ENCODE assay signal across 22 cellular contexts in genomic region chr7:98178762-98179490, GRCh38. TPM values are rescaled to one million over a fixed set of nuclear protein-coding genes. Genes with fewer than 3 reads are reported as not detected.
DNase-seq lines count a peak whose midpoint lies in the region; ATAC-seq and TF ChIP-seq lines count a peak whose summit lies in the region.
"Had no signal": no experiment of that assay in that cellular context is flagged by ENCODE, and none has a peak within 500 bp of the region (broad histone marks: within the 10 kb centered on the region; RNA-seq: fewer than 3 reads in every experiment).

No MANE protein-coding gene starts in this region.

- no peaks in the 10 kb centered on the region for H4K20me1 ChIP-seq in mammary epithelial cell (ENCODE audit: insufficient read depth, low read length)

- intact Hi-C loops in Right ventricle myocardium inferior (cut with DNase I) (no loop called here), Right ventricle myocardium superior (cut with DNase I) (no loop called here), mammary epithelial cell (cut with micrococcal nuclease) (no loop called here), left lung (cut with DNase I) (no loop called here), thyroid gland (cut with DNase I) (no loop called here)

- H3K79me2 ChIP-seq in mammary epithelial cell (ENCODE audit: insufficient read depth, low read length) = no peaks in the 10 kb centered on the region

- no peak overlapping the region for H3K4me3 ChIP-seq in mammary epithelial cell (replicated peaks in 1 of 3; ENCODE audit: insufficient read depth in 1 of 3, low read depth in 2 of 3, low read length in 3 of 3)
- H3K4me3 ChIP-seq in left lung = no peak overlapping the region
- H3K4me3 ChIP-seq in thyroid gland (replicated peaks in 1 of 3) = no peak overlapping the region
- H3K4me3 ChIP-seq in CD8-positive, alpha-beta memory T cell (ENCODE audit: low read length) = no peak overlapping the region
- H3K4me3 ChIP-seq: A549, esophagus muscularis mucosa, K562 had no signal

- dilution Hi-C loops in mammary epithelial cell (cut with HindIII; ENCODE audit: low sequenced_read_pairs) = no loop called here

- no peak overlapping the region for H3K4me3 Mint-ChIP-seq in CD8-positive, alpha-beta memory T cell
- H3K4me3 Mint-ChIP-seq: T-helper 1 cell treated with Interleukin-12 subunit alpha and Interleukin-12 subunit beta and Interleukin-4 antibody, amounts not matched to agents 30 μg/mL and 1 μg/mL, for 36 hours had no signal

- in situ Hi-C loops in mammary epithelial cell (cut with MboI; ENCODE audit: low sequenced_read_pairs in 2 of 2) = no loop called here

- no peak for DNase-seq in Right ventricle myocardium inferior (ENCODE audit: missing footprints)
- no peak for DNase-seq in Right ventricle myocardium superior
- no peak for DNase-seq in mammary epithelial cell
- DNase-seq in left lung = no peak
- no peak for DNase-seq in thyroid gland
- no peak for DNase-seq in CD8-positive, alpha-beta memory T cell
- DNase-seq in NCI-H2081 (lab: John Stamatoyannopoulos, UW) = no peak
- DNase-seq: activated CD4-positive, alpha-beta T cell treated with anti-CD3 and anti-CD28 coated beads, Interleukin-2, amount 50 U/mL, for 48 hours; activated gamma-delta T cell; activated T-cell treated with anti-CD3 and anti-CD28 coated beads for 4 hours; NCI-H1694 treated with DMSO at 0.1 percent for 48 hours; retina; WERI-Rb-1 had no signal

- CTCF ChIA-PET in mammary epithelial cell (lab: Charles Lee; ENCODE audit: low non-redundant PET) = no interaction called here
- CTCF ChIA-PET in CD8-positive, alpha-beta memory T cell (lab: Charles Lee) = interaction anchor here (2.1 to 6.1 kb wide), 2 partner anchors 10 to 157 kb away, joined by 6 to 28 read pairs; no protein-coding TSS in a partner anchor

- no TSS peak for BruUV-seq in mammary epithelial cell (replicated peaks; lab: Mats Ljungman, UMichigan)

- peak overlapping the region; percentile 45 for H3K4me2 ChIP-seq in mammary epithelial cell (ENCODE audit: insufficient read depth, low read depth, low read length)
- H3K4me2 ChIP-seq: A549 had no signal

- no peaks in the 10 kb centered on the region for H3K27me3 Mint-ChIP-seq in CD8-positive, alpha-beta memory T cell

- no peaks in the 10 kb centered on the region for H3K27me3 ChIP-seq in mammary epithelial cell (ENCODE audit: insufficient read depth, low read length)
- H3K27me3 ChIP-seq in left lung = no peaks in the 10 kb centered on the region
- no peaks in the 10 kb centered on the region for H3K27me3 ChIP-seq in thyroid gland
- no peaks in the 10 kb centered on the region for H3K27me3 ChIP-seq in CD8-positive, alpha-beta memory T cell (ENCODE audit: insufficient read depth, low read length, poor library complexity, severe bottlenecking)
- H3K27me3 ChIP-seq: esophagus muscularis mucosa, neutrophil had no signal

- H3K27ac ChIP-seq in mammary epithelial cell (ENCODE audit: insufficient read depth, low read depth, low read length) (peak overlapping the region; percentile 28), left lung (peak overlapping the region; percentile 45 to 51), thyroid gland (peak overlapping the region; percentile 14 to 94 (median 70))
- H3K27ac ChIP-seq in CD8-positive, alpha-beta memory T cell (ENCODE audit: low read depth, low read length) = no peak overlapping the region
- H3K27ac ChIP-seq: A549, esophagus muscularis mucosa, neutrophil, WERI-Rb-1 had no signal

- no peaks in the 10 kb centered on the region for H3K9me3 Mint-ChIP-seq in CD8-positive, alpha-beta memory T cell
- H3K9me3 Mint-ChIP-seq: T-helper 1 cell treated with Interleukin-12 subunit alpha and Interleukin-12 subunit beta and Interleukin-4 antibody, amounts not matched to agents 30 μg/mL and 1 μg/mL, for 36 hours had no signal

- H3K4me1 Mint-ChIP-seq in CD8-positive, alpha-beta memory T cell = peaks cover 0 to 3% (median 2%) of the 10 kb centered on the region in 3 donors

- POLR2A ChIA-PET in CD8-positive, alpha-beta memory T cell (lab: Charles Lee) = no interaction called here

- H2AFZ ChIP-seq in mammary epithelial cell (ENCODE audit: low read depth, low read length) = peak overlapping the region; percentile 57

- H3K36me3 ChIP-seq in mammary epithelial cell (ENCODE audit: insufficient read depth, low read length) (no peaks in the 10 kb centered on the region), left lung (peaks cover 0 to 8% of the 10 kb centered on the region in 2 donors), thyroid gland (no peaks in the 10 kb centered on the region)
- peaks cover 8% of the 10 kb centered on the region for H3K36me3 ChIP-seq in CD8-positive, alpha-beta memory T cell (ENCODE audit: insufficient read depth, low read length)

- ATAC-seq in Right ventricle myocardium inferior (peak; percentile 37), Right ventricle myocardium superior (ENCODE audit: poor library complexity) (no peak), left lung (peak; percentile 26), GM19467 (IDR thresholded peaks at IDR 0.05; ENCODE audit: unreplicated experiment) (no peak)
- ATAC-seq: K562, left lobe of liver had no signal

- 16% methylated on average over 9 of the region's 10 CpGs for WGBS in mammary epithelial cell (ENCODE audit: low coverage, missing lambda C conversion rate)
- 81 to 85% methylated on average over 10 of the region's 10 CpGs for WGBS in thyroid gland, 2 donors

- H3K4me1 ChIP-seq in mammary epithelial cell (ENCODE audit: insufficient read depth, low read length) (peaks cover 16% of the 10 kb centered on the region), left lung (peaks cover 4 to 7% of the 10 kb centered on the region in 2 donors), thyroid gland (peaks cover 19 to 26% of the 10 kb centered on the region in 2 donors)
- no peaks in the 10 kb centered on the region for H3K4me1 ChIP-seq in CD8-positive, alpha-beta memory T cell (ENCODE audit: insufficient read depth, low read length)
- H3K4me1 ChIP-seq: A549 had no signal

- no peaks in the 10 kb centered on the region for H3K9me3 ChIP-seq in mammary epithelial cell (replicated peaks; ENCODE audit: insufficient read depth, low read length)
- H3K9me3 ChIP-seq in left lung = no peaks in the 10 kb centered on the region
- no peaks in the 10 kb centered on the region for H3K9me3 ChIP-seq in thyroid gland
- H3K9me3 ChIP-seq in CD8-positive, alpha-beta memory T cell (ENCODE audit: low read length) = no peaks in the 10 kb centered on the region
- H3K9me3 ChIP-seq: A549, esophagus muscularis mucosa, neutrophil had no signal

- no peak overlapping the region for H3K27ac Mint-ChIP-seq in CD8-positive, alpha-beta memory T cell
- H3K27ac Mint-ChIP-seq: T-helper 1 cell treated with Interleukin-12 subunit alpha and Interleukin-12 subunit beta and Interleukin-4 antibody, amounts not matched to agents 30 μg/mL and 1 μg/mL, for 36 hours had no signal

- no peak for TF ChIP-seq POLR2A in thyroid gland (IDR thresholded peaks at IDR 0.05)

- TF ChIP-seq CTCF in mammary epithelial cell (conservative IDR thresholded peaks at IDR 0.05 in 1 of 2, IDR thresholded peaks at IDR 0.05 in 1 of 2; ENCODE audit: extremely low read depth in 1 of 2, insufficient read depth in 1 of 2, low read depth in 1 of 2, low read length in 2 of 2) (no peak), left lung (IDR thresholded peaks at IDR 0.05) (no peak), thyroid gland (IDR thresholded peaks at IDR 0.05) (no peak)

- no peak overlapping the region for H3K9ac ChIP-seq in mammary epithelial cell (ENCODE audit: insufficient read depth, low read length)

- peaks cover 0 to 57% (median 15%) of the 10 kb centered on the region in 3 donors for H3K36me3 Mint-ChIP-seq in CD8-positive, alpha-beta memory T cell

RNA-seq across cellular contexts. Expression of gene BHLHA15, which starts 32.3 kb away (rescaled TPM):
- not detected for total RNA-seq in Right ventricle myocardium inferior
- total RNA-seq in Right ventricle myocardium superior = not detected
- under 1 TPM in 1 of 2 donors, not detected in 1; 0.61 TPM for total RNA-seq in mammary epithelial cell
- 0.15 TPM for polyA plus RNA-seq in mammary epithelial cell
- polyA minus RNA-seq in mammary epithelial cell = not detected
- 1 to 10 TPM in 1 of 2 donors, under 1 TPM in 1; 0.87 to 2.4 TPM for total RNA-seq in left lung
- total RNA-seq in thyroid gland = 1 to 10 TPM in 3 of 4 donors, not detected in 1; 1.2 to 8.7 (median 1.9) TPM
- not detected for total RNA-seq in CD8-positive, alpha-beta memory T cell
- polyA plus RNA-seq in CD8-positive, alpha-beta memory T cell = not detected
- total RNA-seq: esophagus muscularis mucosa, SK-MEL-5 had no signal
- polyA plus RNA-seq: BJ had no signal

Comparison
In these comparisons a context has a peak if more than half of its experiments do, and no peak if none do; other contexts are left out.
1. ATAC-seq: peak in Right ventricle myocardium inferior (single experiment) and left lung (single experiment); none in Right ventricle myocardium superior (single experiment) and GM19467 (single experiment).